28 cellular contexts compared by ENCODE assay signal in genomic region chr16:79726902-79727301, GRCh38.
"Had no signal": no experiment of that assay in that cellular context is flagged by ENCODE, and none has a peak within 500 bp of the region (broad histone marks: within the 10 kb centered on the region; RNA-seq: fewer than 3 reads in every experiment).

No MANE protein-coding gene starts in this region.

- DNase-seq: natural killer cell; occipital lobe; ovary; posterior cingulate gyrus; psoas muscle; right cardiac atrium; spleen; stimulated activated CD4-positive, alpha-beta T cell treated with anti-CD3 and anti-CD28 coated beads, Interleukin-12 subunit alpha, Interleukin-12 subunit beta, amount 100 ng/mL, for 4 hours; stimulated activated CD4-positive, alpha-beta T cell treated with anti-CD3 and anti-CD28 coated beads, Interleukin-1b, Interleukin-23, amount 100 ng/mL, for 48 hours; stimulated activated CD4-positive, alpha-beta T cell treated with anti-CD3 and anti-CD28 coated beads, Interleukin-4, amount 100 ng/mL, for 1 hour; stimulated activated CD4-positive, alpha-beta T cell treated with anti-CD3 and anti-CD28 coated beads, Interleukin-4, amount 100 ng/mL, for 4 hours; stimulated activated CD8-positive, alpha-beta memory T cell treated with anti-CD3 and anti-CD28 coated beads, Interleukin-4, amount 100 ng/mL, for 48 hours; stimulated activated naive CD4-positive, alpha-beta T cell; stimulated activated naive CD8-positive, alpha-beta T cell treated with anti-CD3 and anti-CD28 coated beads, Interleukin-15, amount 100 ng/mL, for 72 hours; stimulated activated naive CD8-positive, alpha-beta T cell treated with anti-CD3 and anti-CD28 coated beads, Interleukin-15, Interleukin-2, amounts not matched to agents 100 U/mL and 50 U/mL, for 24 hours; substantia nigra; testis; tibial artery; transverse colon; upper lobe of right lung; uterus had no signal

- H3K9ac ChIP-seq: neural progenitor cell, parathyroid adenoma had no signal

- H3K4me2 ChIP-seq: neural progenitor cell, smooth muscle cell had no signal

- H3K4me3 ChIP-seq: neural progenitor cell, ovary, psoas muscle, skin epidermis, smooth muscle cell, spleen, suprapubic skin, testis, tibial artery, transverse colon, upper lobe of right lung, uterus had no signal

- H3K36me3 ChIP-seq: neural progenitor cell, ovary, spleen, suprapubic skin, tibial artery, transverse colon, upper lobe of right lung, uterus had no signal

- H3K4me1 ChIP-seq: parathyroid adenoma, psoas muscle, spleen, suprapubic skin, upper lobe of right lung, uterus had no signal

- H3K27me3 ChIP-seq: neural progenitor cell, ovary, spleen, suprapubic skin, testis, tibial artery, transverse colon, upper lobe of right lung, uterus had no signal

- H3K27ac ChIP-seq: neural progenitor cell, ovary, parathyroid adenoma, psoas muscle, skin epidermis, spleen, suprapubic skin, testis, tibial artery, transverse colon, upper lobe of right lung, uterus had no signal

- H2AFZ ChIP-seq: neural progenitor cell, parathyroid adenoma had no signal

- H3K79me2 ChIP-seq: parathyroid adenoma had no signal

- H3K9me3 ChIP-seq: ovary, psoas muscle, spleen, suprapubic skin, testis, tibial artery, transverse colon, upper lobe of right lung, uterus had no signal

- ATAC-seq: natural killer cell; psoas muscle; right cardiac atrium; sciatic nerve; stimulated activated memory B cell treated with anti-CD40 and anti-IgM and Interleukin-4, amounts not matched to agents 10 μg/mL and 1 μg/mL and 100 μg/mL, for 72 hours; stimulated activated naive CD8-positive, alpha-beta T cell treated with anti-CD3 and anti-CD28 coated beads, Interleukin-15, amount 100 ng/mL, for 72 hours; stimulated activated naive CD8-positive, alpha-beta T cell treated with anti-CD3 and anti-CD28 coated beads, Interleukin-15, Interleukin-2, amounts not matched to agents 100 U/mL and 50 U/mL, for 24 hours; upper lobe of right lung had no signal
